In the genomic region with DNA sequence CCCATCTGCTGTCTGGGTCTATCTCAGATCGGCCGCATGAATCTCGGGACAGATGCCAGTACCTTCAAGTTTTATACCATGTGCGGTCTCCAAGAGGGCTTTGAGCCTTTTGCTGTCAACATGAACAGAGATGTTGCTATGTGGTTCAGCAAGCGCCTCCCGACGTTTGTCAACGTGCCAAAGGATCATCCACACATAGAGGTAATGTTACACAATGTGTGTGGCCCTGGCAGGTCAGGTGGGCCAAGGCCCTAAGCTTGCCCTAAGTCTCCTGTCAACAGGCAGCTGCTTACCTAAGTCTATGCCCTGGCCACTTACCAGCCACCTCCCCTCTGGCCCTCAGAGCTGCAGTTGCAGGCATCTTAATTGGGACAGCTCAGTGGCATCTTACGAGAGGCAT, we compare ENCODE assay signal across 29 cellular contexts.
"Had no signal": no experiment of that assay in that cellular context is flagged by ENCODE, and none has a peak within 500 bp of the region (broad histone marks: within the 10 kb centered on the region; RNA-seq: fewer than 3 reads in every experiment).

No MANE protein-coding gene starts in this region.

- H3K4me1 ChIP-seq: esophagus muscularis mucosa, foreskin keratinocyte, heart left ventricle had no signal

- DNase-seq: activated CD4-positive, alpha-beta memory T cell treated with anti-CD3 and anti-CD28 coated beads, Interleukin-2, amount 10 ng/mL, durations not matched to agents 7 days and 5 days; activated CD4-positive, alpha-beta T cell treated with anti-CD3 and anti-CD28 coated beads for 1 hour; activated CD4-positive, alpha-beta T cell treated with anti-CD3 and anti-CD28 coated beads for 4 hours; activated CD4-positive, alpha-beta T cell treated with anti-CD3 and anti-CD28 coated beads, Interleukin-2, amount 10 ng/mL, durations not matched to agents 7 days and 5 days; activated CD4-positive, alpha-beta T cell treated with anti-CD3 and anti-CD28 coated beads, Interleukin-2, amount 50 U/mL, for 4 hours; activated CD4-positive, CD25-positive, alpha-beta regulatory T cell; activated CD8-positive, alpha-beta memory T cell treated with anti-CD3 and anti-CD28 coated beads, Interleukin-2, amount 50 U/mL, for 48 hours; activated effector memory CD4-positive, alpha-beta T cell treated with Interleukin-2 at 50 U/mL for 16 hours; activated gamma-delta T cell treated with Interleukin-2 at 50 U/mL for 16 hours; activated naive CD4-positive, alpha-beta T cell treated with anti-CD3 and anti-CD28 coated beads, Interleukin-2, amount 50 U/mL, for 16 hours; activated naive CD4-positive, alpha-beta T cell treated with Interleukin-2 at 50 U/mL for 16 hours; activated T-cell treated with anti-CD3 and anti-CD28 coated beads for 4 hours; activated T-cell treated with anti-CD3 and anti-CD28 coated beads, Interleukin-2, amount 50 U/mL, for 4 hours; amniotic stem cell; brain microvascular endothelial cell; caudate nucleus; cortex of kidney; dermis blood vessel endothelial cell; effector CD4-positive, alpha-beta T cell; effector memory CD8-positive, alpha-beta T cell; erythroblast; foreskin keratinocyte; glutamatergic neuron; heart left ventricle; T-helper 2 cell had no signal

- H3K27me3 ChIP-seq: brain microvascular endothelial cell, esophagus muscularis mucosa, gastrocnemius medialis had no signal

- H3K36me3 Mint-ChIP-seq: activated naive CD8-positive, alpha-beta T cell had no signal

- ATAC-seq: activated T-cell treated with anti-CD3 and anti-CD28 coated beads, Interleukin-2, amount 50 U/mL, for 4 hours; activated T-helper 17 cell treated with anti-CD3 and anti-CD28 coated beads, Interleukin-2, amount 50 U/mL, for 72 hours; effector memory CD8-positive, alpha-beta T cell; foreskin keratinocyte; heart left ventricle had no signal

- H3K4me3 Mint-ChIP-seq: activated CD4-positive, alpha-beta memory T cell treated with anti-CD3 and anti-CD28 coated beads, Interleukin-2, amount 10 ng/mL, durations not matched to agents 7 days and 5 days; activated CD4-positive, alpha-beta T cell treated with anti-CD3 and anti-CD28 coated beads, Interleukin-2, amount 10 ng/mL, durations not matched to agents 7 days and 5 days; activated naive CD8-positive, alpha-beta T cell; activated T-cell treated with anti-CD3 and anti-CD28 coated beads, Interleukin-2, amount 50 U/mL, for 4 hours; activated T-helper 17 cell treated with anti-CD3 and anti-CD28 coated beads, Interleukin-2, amount 50 U/mL, for 72 hours; effector memory CD8-positive, alpha-beta T cell had no signal

- H3K9me3 ChIP-seq: esophagus muscularis mucosa, gastrocnemius medialis, heart left ventricle had no signal

- H3K36me3 ChIP-seq: brain microvascular endothelial cell, gastrocnemius medialis, heart left ventricle had no signal

- H3K4me3 ChIP-seq: esophagus muscularis mucosa, gastrocnemius medialis, heart left ventricle had no signal

- H3K27ac ChIP-seq: brain microvascular endothelial cell, esophagus muscularis mucosa, foreskin keratinocyte, heart left ventricle had no signal

- H3K27ac Mint-ChIP-seq: activated CD4-positive, alpha-beta memory T cell treated with anti-CD3 and anti-CD28 coated beads, Interleukin-2, amount 10 ng/mL, durations not matched to agents 7 days and 5 days; activated CD4-positive, alpha-beta T cell treated with anti-CD3 and anti-CD28 coated beads, Interleukin-2, amount 10 ng/mL, durations not matched to agents 7 days and 5 days; activated naive CD8-positive, alpha-beta T cell; activated T-helper 17 cell treated with anti-CD3 and anti-CD28 coated beads, Interleukin-2, amount 50 U/mL, for 72 hours; effector memory CD8-positive, alpha-beta T cell had no signal

- H3K9me3 Mint-ChIP-seq: activated CD4-positive, alpha-beta memory T cell treated with anti-CD3 and anti-CD28 coated beads, Interleukin-2, amount 10 ng/mL, durations not matched to agents 7 days and 5 days; activated CD4-positive, alpha-beta T cell treated with anti-CD3 and anti-CD28 coated beads, Interleukin-2, amount 10 ng/mL, durations not matched to agents 7 days and 5 days; activated T-cell treated with anti-CD3 and anti-CD28 coated beads, Interleukin-2, amount 50 U/mL, for 4 hours; activated T-helper 17 cell treated with anti-CD3 and anti-CD28 coated beads, Interleukin-2, amount 50 U/mL, for 72 hours; effector memory CD8-positive, alpha-beta T cell had no signal

- H3K4me1 Mint-ChIP-seq: activated CD4-positive, alpha-beta memory T cell treated with anti-CD3 and anti-CD28 coated beads, Interleukin-2, amount 10 ng/mL, durations not matched to agents 7 days and 5 days; activated CD4-positive, alpha-beta T cell treated with anti-CD3 and anti-CD28 coated beads, Interleukin-2, amount 10 ng/mL, durations not matched to agents 7 days and 5 days; activated T-helper 17 cell treated with anti-CD3 and anti-CD28 coated beads, Interleukin-2, amount 50 U/mL, for 72 hours had no signal
